9 cellular contexts compared by ENCODE assay signal in the genomic region with DNA sequence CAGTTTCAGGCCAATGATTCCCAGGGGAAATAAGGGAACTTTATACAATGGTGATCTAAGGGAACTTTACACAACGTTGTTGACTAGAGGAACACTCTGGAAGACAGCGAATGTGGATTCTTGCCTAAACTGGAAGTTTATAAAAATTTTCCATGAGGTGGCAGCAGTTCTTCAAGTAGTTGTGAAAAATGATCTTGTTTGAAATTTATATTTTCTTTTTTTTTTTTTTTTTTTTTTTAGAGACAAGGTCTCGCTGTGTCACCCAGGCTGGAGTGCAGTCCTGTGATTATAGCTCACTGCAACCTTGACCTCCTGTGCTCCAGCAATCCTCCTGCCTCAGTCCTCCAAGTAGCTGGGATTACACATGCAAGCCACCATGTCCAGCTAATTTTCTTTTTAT. TPM values are rescaled to one million over a fixed set of nuclear protein-coding genes. Genes with fewer than 3 reads are reported as not detected.
DNase-seq lines count a peak whose midpoint lies in the region; ATAC-seq and TF ChIP-seq lines count a peak whose summit lies in the region.
"Had no signal": no experiment of that assay in that cellular context is flagged by ENCODE, and none has a peak within 500 bp of the region (broad histone marks: within the 10 kb centered on the region; RNA-seq: fewer than 3 reads in every experiment).

No MANE protein-coding gene starts in this region.

- no peaks in the 10 kb centered on the region for H4K20me1 ChIP-seq in smooth muscle cell (ENCODE audit: low read depth)

- no TSS peak for BruUV-seq in Calu3 (replicated peaks; lab: Mats Ljungman, UMichigan)

- H3K27me3 ChIP-seq in foreskin keratinocyte (no peaks in the 10 kb centered on the region), smooth muscle cell (ENCODE audit: low read depth) (no peaks in the 10 kb centered on the region)

- no peak for ATAC-seq in foreskin keratinocyte
- no peak for ATAC-seq in GM19351 (IDR thresholded peaks at IDR 0.05; ENCODE audit: unreplicated experiment)

- DNase-seq in GM10266 (ENCODE audit: extremely low spot score) (no peak), RPMI8226 (peak; percentile 30), foreskin keratinocyte (no peak), smooth muscle cell (lab: John Stamatoyannopoulos, UW; ENCODE audit: unreplicated experiment) (no peak), Calu3 (no peak)
- DNase-seq in activated CD4-positive, alpha-beta T cell treated with anti-CD3 and anti-CD28 coated beads for 4 hours, result no peak
- DNase-seq: naive B cell had no signal

- H3K9me3 ChIP-seq in smooth muscle cell (replicated peaks; ENCODE audit: low read depth), result no peaks in the 10 kb centered on the region

- H3K36me3 Mint-ChIP-seq in Calu3 (ENCODE audit: insufficient read depth, unreplicated experiment), result no peaks in the 10 kb centered on the region
- H3K36me3 Mint-ChIP-seq: naive B cell had no signal

- H3K27ac ChIP-seq in foreskin keratinocyte, result no peak overlapping the region
- no peak overlapping the region for H3K27ac ChIP-seq in smooth muscle cell (ENCODE audit: low read depth)

- no peaks in the 10 kb centered on the region for H3K4me1 Mint-ChIP-seq in Calu3 (ENCODE audit: low read depth, unreplicated experiment)

- no peak overlapping the region for H3K27ac Mint-ChIP-seq in Calu3 (ENCODE audit: unreplicated experiment)
- H3K27ac Mint-ChIP-seq: T-helper 1 cell treated with Interleukin-12 subunit alpha and Interleukin-12 subunit beta and Interleukin-4 antibody, amounts not matched to agents 30 μg/mL and 1 μg/mL, for 36 hours had no signal

- no peaks in the 10 kb centered on the region for H3K36me3 ChIP-seq in smooth muscle cell (ENCODE audit: low read depth)

- H3K4me1 ChIP-seq in foreskin keratinocyte, result no peaks in the 10 kb centered on the region
- H3K4me1 ChIP-seq in smooth muscle cell (ENCODE audit: low read depth), result peaks cover 14% of the 10 kb centered on the region

- H3K4me2 ChIP-seq in smooth muscle cell, result no peak overlapping the region

- no peak overlapping the region for H3K9ac ChIP-seq in smooth muscle cell (ENCODE audit: low read depth)

- H2AFZ ChIP-seq in smooth muscle cell (ENCODE audit: low read depth), result no peak overlapping the region

- H3K4me3 ChIP-seq in smooth muscle cell, result no peak overlapping the region

- CTCF ChIA-PET in Calu3 (lab: Charles Lee), result no interaction called here

- H3K27me3 Mint-ChIP-seq in Calu3 (ENCODE audit: unreplicated experiment), result no peaks in the 10 kb centered on the region
- H3K27me3 Mint-ChIP-seq: naive B cell had no signal

- H3K9me3 Mint-ChIP-seq in Calu3 (ENCODE audit: low read depth, unreplicated experiment), result no peaks in the 10 kb centered on the region
- H3K9me3 Mint-ChIP-seq: naive B cell; T-helper 1 cell treated with Interleukin-12 subunit alpha and Interleukin-12 subunit beta and Interleukin-4 antibody, amounts not matched to agents 30 μg/mL and 1 μg/mL, for 36 hours had no signal

- no peaks in the 10 kb centered on the region for H3F3A ChIP-seq in smooth muscle cell (ENCODE audit: low read depth)

- no peak overlapping the region for H3K4me3 Mint-ChIP-seq in Calu3 (ENCODE audit: low read depth, unreplicated experiment)
- H3K4me3 Mint-ChIP-seq: T-helper 1 cell treated with Interleukin-12 subunit alpha and Interleukin-12 subunit beta and Interleukin-4 antibody, amounts not matched to agents 30 μg/mL and 1 μg/mL, for 36 hours had no signal

- TF ChIP-seq CTCF in GM10266 (IDR thresholded peaks at IDR 0.05; ENCODE audit: control insufficient read depth, insufficient read depth, low read depth, missing control alignments), result peak; percentile 23
- peak; percentile 47 for TF ChIP-seq CTCF in foreskin keratinocyte (conservative IDR thresholded peaks at IDR 0.05)
- peak; percentile 8 for TF ChIP-seq CTCF in smooth muscle cell (IDR thresholded peaks at IDR 0.05; ENCODE audit: borderline replicate concordance, insufficient read depth, poor library complexity, severe bottlenecking)
- no peak for TF ChIP-seq CTCF in Calu3 (IDR thresholded peaks at IDR 0.05; ENCODE audit: unreplicated experiment)

- no peaks in the 10 kb centered on the region for H3K79me2 ChIP-seq in smooth muscle cell (ENCODE audit: low read depth)

- intact Hi-C loops in Calu3 (cut with micrococcal nuclease; ENCODE audit: unreplicated experiment), result no loop called here

- 79% methylated on average over 3 of the region's 3 CpGs for WGBS in smooth muscle cell (ENCODE audit: low lambda C conversion rate)

RNA-seq across cellular contexts. Expression of gene GTF2I, which starts 32.1 kb away (rescaled TPM):
- 101 and 115 TPM in 2 replicates for total RNA-seq in foreskin keratinocyte
- polyA plus RNA-seq in foreskin keratinocyte, result 16.5 and 17.0 TPM in 2 replicates
- 90.7 and 101 TPM in 2 replicates for total RNA-seq in smooth muscle cell
- polyA plus RNA-seq in smooth muscle cell, result 63.9 and 86.1 TPM in 2 replicates
- 175 and 177 TPM in 2 replicates for total RNA-seq in Calu3 (2022)
